ENCODE assay signal across 1 cellular context in genomic region chr16:11126389-11127072, GRCh38.
TF ChIP-seq lines count a peak whose summit lies in the region.

No MANE protein-coding gene starts in this region.

TF ChIP-seq in GM12878, 131 proteins besides CTCF, POLR2A, EP300 and RAD21 (continued from another document):
- no peak for TF ChIP-seq TBL1XR1 (IDR thresholded peaks at IDR 0.05; ENCODE audit: low read depth, low read length)
